10 cellular contexts compared by ENCODE assay signal in genomic region chr9:134130503-134131375, GRCh38. TPM values are rescaled to one million over a fixed set of nuclear protein-coding genes. Genes with fewer than 3 reads are reported as not detected.
DNase-seq lines count a peak whose midpoint lies in the region; ATAC-seq, FAIRE-seq and TF ChIP-seq lines count a peak whose summit lies in the region.
"Had no signal": no experiment of that assay in that cellular context is flagged by ENCODE, and none has a peak within 500 bp of the region (broad histone marks: within the 10 kb centered on the region; RNA-seq: fewer than 3 reads in every experiment).

No MANE protein-coding gene starts in this region.

- no peaks in the 10 kb centered on the region for H3K79me2 ChIP-seq in neural progenitor cell (ENCODE audit: low read depth)

- peaks cover 34% of the 10 kb centered on the region for H3F3A ChIP-seq in neural progenitor cell (ENCODE audit: low read depth)

- FAIRE-seq in small intestine (lab: Jason Lieb, UNC), result no peak
- FAIRE-seq: islet of Langerhans had no signal

- WGBS in lower leg skin, 2 donors, result 35 to 50% methylated on average over 19 to 23 of the region's 23 CpGs
- 36 to 46% (median 38%) methylated on average over 23 of the region's 23 CpGs for WGBS in small intestine, 3 donors

- POLR2A ChIA-PET in activated CD4-positive, alpha-beta memory T cell treated with anti-CD3 and anti-CD28 coated beads, Interleukin-2, amount 10 ng/mL, durations not matched to agents 7 days and 5 days (lab: Charles Lee), result no interaction called here

- peak overlapping the region in 7 of 11 experiments; percentile 1 to 47 (median 21); a peak in 9 of 22 replicates for H3K4me2 ChIP-seq in BLaER1 treated with 17β-estradiol and CSF1 and Interleukin-3, amounts not matched to agents 10 nM and 100 nM
- peak overlapping the region; percentile 50 for H3K4me2 ChIP-seq in neural progenitor cell
- H3K4me2 ChIP-seq: KMS-11 had no signal

- peaks cover 33% of the 10 kb centered on the region for H3K4me1 Mint-ChIP-seq in neural progenitor cell
- H3K4me1 Mint-ChIP-seq in activated CD4-positive, alpha-beta memory T cell treated with anti-CD3 and anti-CD28 coated beads, Interleukin-2, amount 10 ng/mL, durations not matched to agents 7 days and 5 days, result peaks cover 14% of the 10 kb centered on the region

- H3K27ac ChIP-seq in BLaER1 treated with 17β-estradiol and CSF1 and Interleukin-3, amounts not matched to agents 10 nM and 100 nM, result no peak overlapping the region
- H3K27ac ChIP-seq in foreskin keratinocyte (no peak overlapping the region), neural progenitor cell (peak overlapping the region; percentile 82), small intestine (ENCODE audit: low read depth in 1 of 2, low read length in 1 of 2) (no peak overlapping the region)
- H3K27ac ChIP-seq: KMS-11 had no signal

- ATAC-seq in foreskin keratinocyte (peak; percentile 24), GM21723 (IDR thresholded peaks at IDR 0.05; ENCODE audit: unreplicated experiment) (no peak)

- DNase-seq in NCI-H345 treated with DMSO at 0.1 percent for 48 hours (lab: John Stamatoyannopoulos, UW; ENCODE audit: unreplicated experiment) (peak; percentile 54), foreskin keratinocyte (peak in 1 of 2 donors; percentile 36), neural progenitor cell (ENCODE audit: low spot score) (peak; percentile 90), lower leg skin (ENCODE audit: low spot score in 2 of 2) (no peak), small intestine (no peak)
- DNase-seq in activated CD4-positive, alpha-beta memory T cell treated with anti-CD3 and anti-CD28 coated beads, Interleukin-2, amount 10 ng/mL, durations not matched to agents 7 days and 5 days, result no peak

- peaks cover 7 to 18% (median 15%) of the 10 kb centered on the region in 11 experiments; a peak in 14 of 22 replicates for H3K27me3 ChIP-seq in BLaER1 treated with 17β-estradiol and CSF1 and Interleukin-3, amounts not matched to agents 10 nM and 100 nM
- H3K27me3 ChIP-seq in foreskin keratinocyte (no peaks in the 10 kb centered on the region), neural progenitor cell (no peaks in the 10 kb centered on the region), small intestine (ENCODE audit: control insufficient read depth in 2 of 2, insufficient read depth in 2 of 2, low read length in 2 of 2) (no peaks in the 10 kb centered on the region)

- peak overlapping the region; percentile 85 for H3K27ac Mint-ChIP-seq in neural progenitor cell
- H3K27ac Mint-ChIP-seq in activated CD4-positive, alpha-beta memory T cell treated with anti-CD3 and anti-CD28 coated beads, Interleukin-2, amount 10 ng/mL, durations not matched to agents 7 days and 5 days, result no peak overlapping the region

- H3K4me1 ChIP-seq in BLaER1 treated with 17β-estradiol and CSF1 and Interleukin-3, amounts not matched to agents 10 nM and 100 nM, result peaks cover 30 to 57% (median 47%) of the 10 kb centered on the region in 10 experiments
- H3K4me1 ChIP-seq in foreskin keratinocyte (peaks cover 7% of the 10 kb centered on the region), neural progenitor cell (peaks cover 36% of the 10 kb centered on the region), small intestine (ENCODE audit: control insufficient read depth in 2 of 2, insufficient read depth in 1 of 2, low read depth in 1 of 2, low read length in 1 of 2) (peaks cover 0 to 8% of the 10 kb centered on the region in 2 donors)

- no peaks in the 10 kb centered on the region for H3K9me3 Mint-ChIP-seq in neural progenitor cell
- no peaks in the 10 kb centered on the region for H3K9me3 Mint-ChIP-seq in activated CD4-positive, alpha-beta memory T cell treated with anti-CD3 and anti-CD28 coated beads, Interleukin-2, amount 10 ng/mL, durations not matched to agents 7 days and 5 days

- H3K4me3 Mint-ChIP-seq in neural progenitor cell, result no peak overlapping the region
- no peak overlapping the region for H3K4me3 Mint-ChIP-seq in activated CD4-positive, alpha-beta memory T cell treated with anti-CD3 and anti-CD28 coated beads, Interleukin-2, amount 10 ng/mL, durations not matched to agents 7 days and 5 days

- no peak for TF ChIP-seq POLR2A in lower leg skin (IDR thresholded peaks at IDR 0.05)

- no peak overlapping the region for H3K4me3 ChIP-seq in BLaER1 treated with 17β-estradiol and CSF1 and Interleukin-3, amounts not matched to agents 10 nM and 100 nM
- H3K4me3 ChIP-seq in neural progenitor cell (peak overlapping the region; percentile 11), lower leg skin (ENCODE audit: low read depth, poor library complexity, severe bottlenecking) (no peak overlapping the region), small intestine (ENCODE audit: low read depth in 1 of 2, low read length in 2 of 2) (no peak overlapping the region)

- no peaks in the 10 kb centered on the region for H3K36me3 Mint-ChIP-seq in neural progenitor cell
- H3K36me3 Mint-ChIP-seq in activated CD4-positive, alpha-beta memory T cell treated with anti-CD3 and anti-CD28 coated beads, Interleukin-2, amount 10 ng/mL, durations not matched to agents 7 days and 5 days (ENCODE audit: low read depth), result no peaks in the 10 kb centered on the region

- CTCF ChIA-PET in activated CD4-positive, alpha-beta memory T cell treated with anti-CD3 and anti-CD28 coated beads, Interleukin-2, amount 10 ng/mL, durations not matched to agents 7 days and 5 days (lab: Charles Lee), result no interaction called here

- intact Hi-C loops in lower leg skin (cut with DNase I; ENCODE audit: low total_unique reads), result no loop called here

- peak overlapping the region; percentile 36 for H2AFZ ChIP-seq in neural progenitor cell (replicated peaks)

- H4K20me1 ChIP-seq in BLaER1 treated with 17β-estradiol and CSF1 and Interleukin-3, amounts not matched to agents 10 nM and 100 nM, result no peaks in the 10 kb centered on the region
- no peaks in the 10 kb centered on the region for H4K20me1 ChIP-seq in neural progenitor cell (ENCODE audit: low read depth)

- TF ChIP-seq CTCF in foreskin keratinocyte (conservative IDR thresholded peaks at IDR 0.05), result no peak
- TF ChIP-seq CTCF in neural progenitor cell (IDR thresholded peaks at IDR 0.05), result no peak
- TF ChIP-seq CTCF in lower leg skin (IDR thresholded peaks at IDR 0.05), result no peak

- peaks cover 2% of the 10 kb centered on the region for H3K27me3 Mint-ChIP-seq in neural progenitor cell (ENCODE audit: insufficient read depth, low read depth)
- H3K27me3 Mint-ChIP-seq in activated CD4-positive, alpha-beta memory T cell treated with anti-CD3 and anti-CD28 coated beads, Interleukin-2, amount 10 ng/mL, durations not matched to agents 7 days and 5 days, result no peaks in the 10 kb centered on the region

- H3K9me3 ChIP-seq in BLaER1 treated with 17β-estradiol and CSF1 and Interleukin-3, amounts not matched to agents 10 nM and 100 nM (replicated peaks in 1 of 11), result no peaks in the 10 kb centered on the region
- H3K9me3 ChIP-seq in neural progenitor cell (ENCODE audit: low read depth) (no peaks in the 10 kb centered on the region), small intestine (ENCODE audit: control insufficient read depth, low read depth) (no peaks in the 10 kb centered on the region)

- H3K36me3 ChIP-seq in BLaER1 treated with 17β-estradiol and CSF1 and Interleukin-3, amounts not matched to agents 10 nM and 100 nM, result no peaks in the 10 kb centered on the region
- H3K36me3 ChIP-seq in neural progenitor cell (no peaks in the 10 kb centered on the region), small intestine (ENCODE audit: control insufficient read depth in 2 of 2, insufficient read depth in 2 of 2, low read length in 2 of 2) (no peaks in the 10 kb centered on the region)

- H3K9ac ChIP-seq in BLaER1 treated with 17β-estradiol and CSF1 and Interleukin-3, amounts not matched to agents 10 nM and 100 nM, result no peak overlapping the region
- H3K9ac ChIP-seq in neural progenitor cell, result no peak overlapping the region
- H3K9ac ChIP-seq: KMS-11 had no signal

RNA-seq across cellular contexts. Expression of gene WDR5, which starts 5.1 kb away (rescaled TPM):
- total RNA-seq in foreskin keratinocyte, result 46.0 and 53.1 TPM in 2 replicates
- 38.5 and 47.0 TPM in 2 replicates for polyA plus RNA-seq in foreskin keratinocyte
- total RNA-seq in neural progenitor cell (ENCODE audit: low replicate concordance), result 26.7 and 48.7 TPM in 2 replicates
- 10 to 100 TPM; 32.1 to 32.7 TPM for total RNA-seq in activated CD4-positive, alpha-beta memory T cell treated with anti-CD3 and anti-CD28 coated beads, Interleukin-2, amount 10 ng/mL, durations not matched to agents 7 days and 5 days
- total RNA-seq in lower leg skin, result 10 to 100 TPM; 16.1 to 23.8 (median 19.6) TPM
- polyA plus RNA-seq in small intestine, result 10 to 100 TPM; 14.6 to 36.7 (median 19.7) TPM

RNA-seq across cellular contexts. Expression of gene RNU6ATAC, which starts 33.6 kb away (rescaled TPM):
- total RNA-seq in foreskin keratinocyte, result not detected in 2 replicates
- not detected in 2 replicates for polyA plus RNA-seq in foreskin keratinocyte
- total RNA-seq in neural progenitor cell (ENCODE audit: low replicate concordance), result not detected in 2 replicates
- total RNA-seq in activated CD4-positive, alpha-beta memory T cell treated with anti-CD3 and anti-CD28 coated beads, Interleukin-2, amount 10 ng/mL, durations not matched to agents 7 days and 5 days, result 10 to 100 TPM; 21.7 to 22.1 TPM
- not detected for total RNA-seq in lower leg skin
- not detected for polyA plus RNA-seq in small intestine

Comparison
In these comparisons a context has a peak if more than half of its experiments do, and no peak if none do; other contexts are left out.
1. DNase-seq: peak in NCI-H345 treated with DMSO at 0.1 percent for 48 hours (single experiment) and neural progenitor cell (single experiment); none in activated CD4-positive, alpha-beta memory T cell treated with anti-CD3 and anti-CD28 coated beads, Interleukin-2, amount 10 ng/mL, durations not matched to agents 7 days and 5 days (single experiment), lower leg skin (0 of 2) and small intestine (single experiment).
2. RNA of gene RNU6ATAC, which starts 33.6 kb away (total RNA-seq): not detected in foreskin keratinocyte and 21.7 to 22.1 TPM in activated CD4-positive, alpha-beta memory T cell treated with anti-CD3 and anti-CD28 coated beads, Interleukin-2, amount 10 ng/mL, durations not matched to agents 7 days and 5 days; not detected in neural progenitor cell and not detected in lower leg skin; every median in the first group is over 10 times any median in the second.